In the genomic region with DNA sequence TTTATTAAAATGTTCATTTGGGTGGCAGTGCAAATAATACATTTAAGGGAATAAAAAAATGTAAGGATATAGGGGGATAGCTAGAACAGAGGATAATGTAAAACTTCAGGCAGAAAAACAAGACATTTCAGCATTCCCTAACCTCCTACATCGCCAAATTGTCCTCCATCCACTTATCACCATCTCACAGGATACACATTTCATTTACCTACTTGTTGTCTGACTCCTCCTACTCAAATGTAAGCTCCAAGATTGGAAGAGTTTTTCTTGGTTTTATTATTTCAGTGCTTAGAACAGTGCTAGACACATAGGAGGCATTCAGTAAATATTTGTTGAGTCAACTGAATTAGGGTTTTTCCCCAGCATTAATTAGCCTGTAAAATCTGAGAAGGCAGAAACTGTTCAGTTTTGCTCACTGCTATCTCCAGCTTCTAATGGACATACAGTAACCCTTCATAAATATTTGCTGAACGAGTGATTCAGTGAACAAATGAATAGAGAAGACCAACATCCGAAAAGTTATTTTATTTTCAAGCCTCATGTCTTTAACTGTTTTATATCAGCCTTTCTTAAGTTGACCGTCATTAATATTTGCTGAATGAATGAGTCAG, we compare ENCODE assay signal across 8 cellular contexts. TPM values are rescaled to one million over a fixed set of nuclear protein-coding genes. Genes with fewer than 3 reads are reported as not detected.
A peak's percentile ranks its signal among the peaks of the same experiment; 100 is the strongest.
DNase-seq lines count a peak whose midpoint lies in the region; ATAC-seq and TF ChIP-seq lines count a peak whose summit lies in the region.

No MANE protein-coding gene starts in this region.

- DNase-seq in DMS153 (lab: John Stamatoyannopoulos, UW) (peak; percentile 18), MCF 10A (ENCODE audit: unreplicated experiment) (peak; percentile 7), T-cell (no peak), NCI-H1436 treated with DMSO at 0.1 percent for 48 hours (lab: John Stamatoyannopoulos, UW) (no peak), GM19240 (ENCODE audit: insufficient read length, low spot score) (no peak)
- no peak for DNase-seq in Jurkat, Clone E6-1 (ENCODE audit: low read depth, low spot score)
- no peak for DNase-seq in activated CD4-positive, alpha-beta T cell treated with anti-CD3 and anti-CD28 coated beads for 48 hours

- intact Hi-C loops in MCF 10A (cut with micrococcal nuclease), result loop anchor here (5.0 kb wide), 3 partner anchors 160 to 550 kb away; no protein-coding TSS in a partner anchor

- H3K27me3 Mint-ChIP-seq in MCF 10A (ENCODE audit: insufficient read depth, unreplicated experiment), result no peaks in the 10 kb centered on the region
- no peaks in the 10 kb centered on the region for H3K27me3 Mint-ChIP-seq in T-cell

- no peaks in the 10 kb centered on the region for H3K36me3 Mint-ChIP-seq in MCF 10A (ENCODE audit: insufficient read depth, unreplicated experiment)
- peaks cover 4% of the 10 kb centered on the region for H3K36me3 Mint-ChIP-seq in T-cell

- BruUV-seq in MCF 10A (replicated peaks; lab: Mats Ljungman, UMichigan), result no TSS peak

- no peak for TF ChIP-seq CTCF in MCF 10A (IDR thresholded peaks at IDR 0.05; ENCODE audit: unreplicated experiment)

- H3K9me3 ChIP-seq in mononuclear cell (ENCODE audit: low read depth, low read length), result no peaks in the 10 kb centered on the region

- H3K4me3 Mint-ChIP-seq in MCF 10A (ENCODE audit: unreplicated experiment), result no peak overlapping the region
- H3K4me3 Mint-ChIP-seq in T-cell, result no peak overlapping the region

- H3K9me3 Mint-ChIP-seq in MCF 10A (ENCODE audit: unreplicated experiment), result no peaks in the 10 kb centered on the region
- H3K9me3 Mint-ChIP-seq in T-cell, result no peaks in the 10 kb centered on the region

- H3K27ac Mint-ChIP-seq in MCF 10A (ENCODE audit: low read depth, unreplicated experiment) (no peak overlapping the region), T-cell (no peak overlapping the region)

- POLR2A ChIA-PET in MCF 10A (lab: Yijun Ruan, JAX), result interaction anchor here (0.7 to 2.2 kb wide), 11 partner anchors 7 to 458 kb away, joined by 3 to 13 read pairs (median 4); partner anchors contain the start of genes GALNT3 and SCN1A
- POLR2A ChIA-PET in T-cell (lab: Charles Lee), result interaction anchor here (0.8 to 1.2 kb wide), 3 partner anchors 10 to 78 kb away, joined by 4 to 5 read pairs (median 5); no protein-coding TSS in a partner anchor

- no peak for ATAC-seq in T-cell (replicated peaks in 1 of 4)

- H3K4me1 ChIP-seq in mononuclear cell (ENCODE audit: insufficient read depth, low read length), result peaks cover 28% of the 10 kb centered on the region

- H3K4me1 Mint-ChIP-seq in MCF 10A (ENCODE audit: insufficient read depth, unreplicated experiment) (peaks cover 11% of the 10 kb centered on the region), T-cell (peaks cover 17 to 30% (median 18%) of the 10 kb centered on the region in 3 donors)

- H3K4me3 ChIP-seq in Jurkat, Clone E6-1 (ENCODE audit: low read length), result peak overlapping the region; percentile 76
- peak overlapping the region; percentile 62 for H3K4me3 ChIP-seq in mononuclear cell (ENCODE audit: low read length)

- no peaks in the 10 kb centered on the region for H3K27me3 ChIP-seq in mononuclear cell (ENCODE audit: insufficient read depth, low read length)

- CTCF ChIA-PET in MCF 10A (lab: Yijun Ruan, JAX) (interaction anchor here (0.6 to 6.2 kb wide), 15 partner anchors 12 to 1133 kb away, joined by 3 to 108 read pairs (median 3); partner anchors contain the start of gene SCN1A), T-cell (lab: Charles Lee) (interaction anchor here (0.9 to 1.6 kb wide), 6 partner anchors 8 to 175 kb away, joined by 3 to 8 read pairs (median 4); partner anchors contain the start of gene SCN1A (in 1 of the 2))

RNA-seq across cellular contexts. Expression of gene TTC21B, which starts 0.9 kb away (rescaled TPM):
- 17.4 TPM for polyA plus RNA-seq in Jurkat, Clone E6-1 (2012; ENCODE audit: insufficient read depth, insufficient read length)
- total RNA-seq in MCF 10A (2022) (9.8 and 10.9 TPM in 2 replicates), mononuclear cell (58.7 TPM), T-cell (10 to 100 TPM; 20.5 to 31.4 (median 23.4) TPM)

Comparison
In these comparisons a context has a peak if more than half of its experiments do, and no peak if none do; other contexts are left out.
1. DNase-seq: peak in DMS153 (single experiment) and MCF 10A (single experiment); none in Jurkat, Clone E6-1 (single experiment), T-cell (0 of 34), NCI-H1436 treated with DMSO at 0.1 percent for 48 hours (single experiment), activated CD4-positive, alpha-beta T cell treated with anti-CD3 and anti-CD28 coated beads for 48 hours (single experiment) and GM19240 (single experiment).